9 cellular contexts compared by ENCODE assay signal in the genomic region with DNA sequence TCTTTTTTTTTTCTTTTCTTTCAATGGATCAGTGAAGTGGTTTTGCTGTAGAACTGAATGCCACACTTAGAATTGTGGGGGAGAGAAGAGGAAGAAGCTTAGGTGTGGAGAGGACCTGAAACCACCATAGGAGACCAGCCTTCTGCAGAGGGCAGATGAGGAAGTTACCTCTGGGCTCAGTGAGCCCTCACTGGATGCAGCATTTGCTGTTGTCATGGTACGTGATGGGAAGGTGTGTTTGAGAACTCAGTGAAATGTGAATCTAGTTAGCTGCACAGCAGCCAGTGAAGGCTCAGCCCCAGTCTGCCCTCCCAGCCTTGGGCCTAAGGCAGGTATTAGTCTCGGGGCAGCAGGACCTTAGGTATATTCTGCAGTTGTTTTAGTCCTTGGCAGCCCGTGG. TPM values are rescaled to one million over a fixed set of nuclear protein-coding genes. Genes with fewer than 3 reads are reported as not detected.
DNase-seq lines count a peak whose midpoint lies in the region; ATAC-seq, FAIRE-seq and TF ChIP-seq lines count a peak whose summit lies in the region.
"Had no signal": no experiment of that assay in that cellular context is flagged by ENCODE, and none has a peak within 500 bp of the region (broad histone marks: within the 10 kb centered on the region; RNA-seq: fewer than 3 reads in every experiment).

No MANE protein-coding gene starts in this region.

- no peak overlapping the region for H2AFZ ChIP-seq in HepG2 (ENCODE audit: low read length)

- peaks cover 7% of the 10 kb centered on the region for H3K79me2 ChIP-seq in HepG2 (ENCODE audit: insufficient read depth, low read length)

- H3K36me3 Mint-ChIP-seq in WTC11 = peaks cover 22% of the 10 kb centered on the region

- no peak overlapping the region for H3K4me3 Mint-ChIP-seq in WTC11

- TF ChIP-seq RAD21 in liver (IDR thresholded peaks at IDR 0.05) = no peak
- no peak for TF ChIP-seq RAD21 in HepG2 (CRISPR knock-in tag; IDR thresholded peaks at IDR 0.05)

- POLR2A ChIA-PET in HepG2 (lab: Yijun Ruan, JAX) = no interaction called here
- POLR2A ChIA-PET in WTC11 (lab: Charles Lee) = interaction anchor here (0.7 kb wide), 1 partner anchor 448 kb away, joined by 3 read pairs; the partner anchor contains the start of gene THG1L

- no peak for TF ChIP-seq POLR2A in HepG2 (IDR thresholded peaks at IDR 0.05; ENCODE audit: insufficient read depth in 1 of 2, low read depth in 2 of 2, low read length in 2 of 2)

- no peaks in the 10 kb centered on the region for H3K36me3 ChIP-seq in liver (ENCODE audit: control insufficient read depth in 4 of 4, insufficient read depth in 3 of 4, low read depth in 1 of 4, low read length in 3 of 4)
- H3K36me3 ChIP-seq in HepG2 (replicated peaks in 1 of 2; ENCODE audit: control insufficient read depth in 1 of 2, insufficient read depth in 2 of 2, low read length in 2 of 2) = peaks cover 6 to 7% of the 10 kb centered on the region in 2 experiments; a peak in 3 of 5 replicates

- 83% methylated on average over 3 of the region's 3 CpGs for WGBS in liver
- WGBS in HepG2 (ENCODE audit: low lambda C conversion rate) = 100% methylated on average over 1 of the region's 3 CpGs

- H3K27ac ChIP-seq in liver (ENCODE audit: low read depth in 1 of 2, low read length in 2 of 2) (peak overlapping the region; percentile 4 to 38), HepG2 (ENCODE audit: extremely low read length, insufficient read depth, low read length) (no peak overlapping the region)
- H3K27ac ChIP-seq: psoas muscle had no signal

- no peaks in the 10 kb centered on the region for H3K9me3 Mint-ChIP-seq in WTC11

- TF ChIP-seq CTCF in liver (IDR thresholded peaks at IDR 0.05; ENCODE audit: low read depth, low read length, missing input control) = no peak
- TF ChIP-seq CTCF in HepG2 (CRISPR knock-in tag; IDR thresholded peaks at IDR 0.05) = no peak
- TF ChIP-seq CTCF in WTC11 (IDR thresholded peaks at IDR 0.05) = no peak

- no peaks in the 10 kb centered on the region for H3K27me3 ChIP-seq in liver (ENCODE audit: control insufficient read depth in 4 of 4, insufficient read depth in 4 of 4, low read length in 3 of 4)
- H3K27me3 ChIP-seq in HepG2 (ENCODE audit: control insufficient read depth in 1 of 2, insufficient read depth in 2 of 2, low read length in 2 of 2) = no peaks in the 10 kb centered on the region

- CTCF ChIA-PET in HepG2 (lab: Yijun Ruan, JAX; ENCODE audit: low intra/inter-chr PET ratio, low total read pairs) (no interaction called here), WTC11 (lab: Charles Lee) (interaction anchor here (1.0 to 1.3 kb wide), 2 partner anchors 21 to 40 kb away, joined by 3 to 5 read pairs; no protein-coding TSS in a partner anchor)

- no TSS peak for BruUV-seq in HepG2 (replicated peaks; lab: Mats Ljungman, UMichigan)

- H3K27ac Mint-ChIP-seq in WTC11 = no peak overlapping the region

- H3K4me1 Mint-ChIP-seq in WTC11 = peaks cover 7% of the 10 kb centered on the region

- H3K4me1 ChIP-seq in liver (ENCODE audit: control insufficient read depth in 4 of 4, insufficient read depth in 4 of 4, low read length in 3 of 4) (peaks cover 7 to 27% (median 17%) of the 10 kb centered on the region in 4 donors), HepG2 (ENCODE audit: insufficient read depth, low read length) (peaks cover 20% of the 10 kb centered on the region)

- H3K9me3 ChIP-seq in liver (ENCODE audit: control insufficient read depth in 4 of 4, low read length in 3 of 4) (no peaks in the 10 kb centered on the region), HepG2 (ENCODE audit: low read length) (no peaks in the 10 kb centered on the region)
- H3K9me3 ChIP-seq: psoas muscle had no signal

- H3K9ac ChIP-seq in liver (ENCODE audit: low read depth in 1 of 2, low read length in 2 of 2) (no peak overlapping the region), HepG2 (ENCODE audit: insufficient read depth, low read depth, low read length) (no peak overlapping the region)

- in situ Hi-C loops in HepG2 (cut with HindIII; ENCODE audit: extremely low pct_ligation_motif_present, low pct_unique_long_range_greater_than_20kb) = no loop called here

- no peaks in the 10 kb centered on the region for H3K27me3 Mint-ChIP-seq in WTC11 (ENCODE audit: low read depth)

- no peak for ATAC-seq in HepG2
- peak; percentile 99 for ATAC-seq in HG03064 (IDR thresholded peaks at IDR 0.05; ENCODE audit: low read depth, unreplicated experiment)
- peak; percentile 34; the same call in 1 of the 2 replicates for ATAC-seq in WTC11

- intact Hi-C loops in HepG2 (cut with micrococcal nuclease; ENCODE audit: unreplicated experiment) = no loop called here

- FAIRE-seq in HepG2 (lab: Jason Lieb, UNC) = no peak

- H3K4me2 ChIP-seq in HepG2 (ENCODE audit: low read depth, low read length) = no peak overlapping the region

- DNase-seq in HepG2 (ENCODE audit: low spot score) = no peak
- no peak for DNase-seq in WTC11 (ENCODE audit: low spot score)
- DNase-seq in NCI-H1930 (lab: John Stamatoyannopoulos, UW) = no peak
- no peak for DNase-seq in HuH-7.5 (ENCODE audit: low spot score)
- DNase-seq in A172 (ENCODE audit: low spot score) = no peak
- DNase-seq in RKO (ENCODE audit: low spot score) = no peak
- DNase-seq: psoas muscle had no signal

- no peak overlapping the region for H3K4me3 ChIP-seq in liver (ENCODE audit: low read depth in 1 of 3, low read length in 3 of 3)
- H3K4me3 ChIP-seq in HepG2 (replicated peaks in 1 of 3; ENCODE audit: insufficient read depth in 1 of 3, low read depth in 2 of 3, low read length in 3 of 3) = no peak overlapping the region
- H3K4me3 ChIP-seq: psoas muscle had no signal

- no peak for TF ChIP-seq EP300 in HepG2 (IDR thresholded peaks at IDR 0.05; ENCODE audit: low read depth in 2 of 2, low read length in 2 of 2)
- no peak for TF ChIP-seq EP300 in HepG2 (CRISPR knock-in tag; IDR thresholded peaks at IDR 0.05; ENCODE audit: borderline replicate concordance)

- 0 out of 2 replicates have a peak, but pooled peaks cover 4% of the 10 kb centered on the region for H4K20me1 ChIP-seq in HepG2 (ENCODE audit: insufficient read depth, low read length)

TF ChIP-seq in liver, 16 proteins besides CTCF, POLR2A, EP300 and RAD21:
- TF ChIP-seq ATF3 (IDR thresholded peaks at IDR 0.05) (no peak), NR2F2 (IDR thresholded peaks at IDR 0.05) (no peak), YY1 (IDR thresholded peaks at IDR 0.05) (no peak)
TF ChIP-seq in liver: peak in this region for 0.

TF ChIP-seq in WTC11, 78 proteins besides CTCF, POLR2A, EP300 and RAD21:
- no peak for TF ChIP-seq MYBL2 (CRISPR knock-in tag; IDR thresholded peaks at IDR 0.05)
- TF ChIP-seq, protein P1, sequence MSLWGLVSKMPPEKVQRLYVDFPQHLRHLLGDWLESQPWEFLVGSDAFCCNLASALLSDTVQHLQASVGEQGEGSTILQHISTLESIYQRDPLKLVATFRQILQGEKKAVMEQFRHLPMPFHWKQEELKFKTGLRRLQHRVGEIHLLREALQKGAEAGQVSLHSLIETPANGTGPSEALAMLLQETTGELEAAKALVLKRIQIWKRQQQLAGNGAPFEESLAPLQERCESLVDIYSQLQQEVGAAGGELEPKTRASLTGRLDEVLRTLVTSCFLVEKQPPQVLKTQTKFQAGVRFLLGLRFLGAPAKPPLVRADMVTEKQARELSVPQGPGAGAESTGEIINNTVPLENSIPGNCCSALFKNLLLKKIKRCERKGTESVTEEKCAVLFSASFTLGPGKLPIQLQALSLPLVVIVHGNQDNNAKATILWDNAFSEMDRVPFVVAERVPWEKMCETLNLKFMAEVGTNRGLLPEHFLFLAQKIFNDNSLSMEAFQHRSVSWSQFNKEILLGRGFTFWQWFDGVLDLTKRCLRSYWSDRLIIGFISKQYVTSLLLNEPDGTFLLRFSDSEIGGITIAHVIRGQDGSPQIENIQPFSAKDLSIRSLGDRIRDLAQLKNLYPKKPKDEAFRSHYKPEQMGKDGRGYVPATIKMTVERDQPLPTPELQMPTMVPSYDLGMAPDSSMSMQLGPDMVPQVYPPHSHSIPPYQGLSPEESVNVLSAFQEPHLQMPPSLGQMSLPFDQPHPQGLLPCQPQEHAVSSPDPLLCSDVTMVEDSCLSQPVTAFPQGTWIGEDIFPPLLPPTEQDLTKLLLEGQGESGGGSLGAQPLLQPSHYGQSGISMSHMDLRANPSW (CRISPR knock-in tag; conservative IDR thresholded peaks at IDR 0.05; ENCODE audit: low read depth) = no peak
- TF ChIP-seq, protein P2, sequence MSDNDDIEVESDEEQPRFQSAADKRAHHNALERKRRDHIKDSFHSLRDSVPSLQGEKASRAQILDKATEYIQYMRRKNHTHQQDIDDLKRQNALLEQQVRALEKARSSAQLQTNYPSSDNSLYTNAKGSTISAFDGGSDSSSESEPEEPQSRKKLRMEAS (CRISPR knock-in tag; IDR thresholded peaks at IDR 0.05) = no peak
- no peak for TF ChIP-seq GRHL2 (CRISPR knock-in tag; IDR thresholded peaks at IDR 0.05; ENCODE audit: insufficient replicate concordance, severe bottlenecking)
- TF ChIP-seq FOXJ3 (CRISPR knock-in tag; IDR thresholded peaks at IDR 0.05; ENCODE audit: borderline replicate concordance) = no peak

RNA-seq across cellular contexts. Expression of gene CYFIP2, which starts 17.5 kb away (rescaled TPM):
- total RNA-seq in liver (10 to 100 TPM; 12.6 to 34.1 TPM), HepG2 (2016; rRNA removed; fragmentation: Illumina TruSeq; extraction: Trizol) (30.3 and 40.2 TPM in 2 replicates), WTC11 (2021) (95.3 to 102 TPM (median 101 TPM) in 3 replicates)
- polyA plus RNA-seq in liver (10 to 100 TPM; 22.3 to 38.9 TPM), HepG2 (2011; rRNA removed) (22.5 and 22.6 TPM in 2 replicates)
- total RNA-seq in HepG2 (2016; cell fraction: cytosol; rRNA removed; fragmentation: Illumina TruSeq; extraction: Trizol; ENCODE audit: low read depth) = 13.4 and 13.7 TPM in 2 replicates
- 28.6 and 32.7 TPM in 2 replicates for total RNA-seq in HepG2 (2016; cell fraction: insoluble cytoplasmic fraction; rRNA removed; fragmentation: Illumina TruSeq; extraction: Trizol)
- total RNA-seq in HepG2 (2016; cell fraction: membrane; rRNA removed; fragmentation: Illumina TruSeq; extraction: Trizol) = 33.5 TPM in 2 replicates
- total RNA-seq in HepG2 (2016; cell fraction: nucleus; rRNA removed; fragmentation: Illumina TruSeq; extraction: Trizol) = 25.4 and 29.9 TPM in 2 replicates
- 20.3 and 24.1 TPM in 2 replicates for polyA plus RNA-seq in HepG2 (2011; cell fraction: cytosol; rRNA removed)
- 61.6 and 72.0 TPM in 2 replicates for polyA plus RNA-seq in HepG2 (2011; cell fraction: nucleus; rRNA removed)
- 43.3 and 45.5 TPM in 2 replicates for polyA plus RNA-seq in HepG2 (2012)
- 14.6 and 15.8 TPM in 2 replicates for polyA plus RNA-seq in HepG2 (2016; cell fraction: cytosol; fragmentation: Illumina TruSeq; extraction: Trizol; ENCODE audit: low read depth)
- 39.1 and 48.8 TPM in 2 replicates for polyA plus RNA-seq in HepG2 (2016; cell fraction: insoluble cytoplasmic fraction; fragmentation: Illumina TruSeq; extraction: Trizol; ENCODE audit: low read depth)
- 33.6 and 33.7 TPM in 2 replicates for polyA plus RNA-seq in HepG2 (2016; cell fraction: membrane; fragmentation: Illumina TruSeq; extraction: Trizol; ENCODE audit: low read depth)
- 31.7 and 39.3 TPM in 2 replicates for polyA plus RNA-seq in HepG2 (2016; cell fraction: nucleus; fragmentation: Illumina TruSeq; extraction: Trizol; ENCODE audit: insufficient read depth, low read depth)
- polyA minus RNA-seq in HepG2 (2011; rRNA and poly(A)+ RNA removed; ENCODE audit: low replicate concordance) = 17.9 and 70.5 TPM in 2 replicates
- polyA minus RNA-seq in HepG2 (2011; cell fraction: cytosol; rRNA and poly(A)+ RNA removed) = 16.3 and 22.5 TPM in 2 replicates
- 55.0 and 64.3 TPM in 2 replicates for polyA minus RNA-seq in HepG2 (2011; cell fraction: nucleus; rRNA and poly(A)+ RNA removed)
- total RNA-seq in A172 (2014; rRNA removed; shearing (Covaris generic)) = 24.7 and 47.7 TPM in 2 replicates
